ENCODE assay signal across 23 cellular contexts in genomic region chr11:121552160-121552559, GRCh38.
"Had no signal": no experiment of that assay in that cellular context is flagged by ENCODE, and none has a peak within 500 bp of the region (broad histone marks: within the 10 kb centered on the region; RNA-seq: fewer than 3 reads in every experiment).

No MANE protein-coding gene starts in this region.

- H3K27me3 ChIP-seq: dorsolateral prefrontal cortex, heart left ventricle, left lung, sigmoid colon, stomach, transverse colon had no signal

- H3K36me3 ChIP-seq: thoracic aorta had no signal

- H3K9me3 Mint-ChIP-seq: central memory CD8-positive, alpha-beta T cell; naive thymus-derived CD8-positive, alpha-beta T cell had no signal

- DNase-seq: cortex of kidney; dorsolateral prefrontal cortex; effector memory CD4-positive, alpha-beta T cell; heart left ventricle; hippocampal formation; left lung; lower lobe of right lung; mesenchymal stem cell; naive thymus-derived CD8-positive, alpha-beta T cell; sigmoid colon; stimulated activated CD4-positive, alpha-beta T cell treated with anti-CD3 and anti-CD28 coated beads, Interleukin-2, amount 100 ng/mL, for 24 hours; stimulated activated CD4-positive, alpha-beta T cell treated with anti-CD3 and anti-CD28 coated beads, Interleukin-4, amount 100 ng/mL, for 4 hours; stimulated activated naive CD4-positive, alpha-beta T cell; stomach; substantia nigra; transverse colon had no signal

- FAIRE-seq: endometrium, frontal cortex, islet of Langerhans had no signal

- H3K4me1 ChIP-seq: heart left ventricle, left lung, lower lobe of right lung, stomach had no signal

- H3K4me3 Mint-ChIP-seq: central memory CD8-positive, alpha-beta T cell had no signal

- ATAC-seq: esophagus mucosa; heart left ventricle; lower lobe of right lung; naive thymus-derived CD8-positive, alpha-beta T cell had no signal

- H3K9me3 ChIP-seq: heart left ventricle, left lung, lower lobe of right lung, sigmoid colon, stomach, thoracic aorta, transverse colon had no signal

- H3K27ac ChIP-seq: heart left ventricle, left lung, lower lobe of right lung, sigmoid colon, stomach, thoracic aorta, transverse colon had no signal

- H3K4me3 ChIP-seq: dorsolateral prefrontal cortex, heart left ventricle, left lung, lower lobe of right lung, sigmoid colon, skin epidermis, stomach, thoracic aorta, transverse colon had no signal
